In genomic region chr5:155839251-155840037, GRCh38 we compare ENCODE assay signal across 15 cellular contexts.
DNase-seq lines count a peak whose midpoint lies in the region; ATAC-seq and TF ChIP-seq lines count a peak whose summit lies in the region.
"Had no signal": no experiment of that assay in that cellular context is flagged by ENCODE, and none has a peak within 500 bp of the region (broad histone marks: within the 10 kb centered on the region; RNA-seq: fewer than 3 reads in every experiment).

No MANE protein-coding gene starts in this region.

- no peak overlapping the region for H2BK12ac ChIP-seq in mesenchymal stem cell (ENCODE audit: low read length in 2 of 2)

- no peak overlapping the region for H2BK120ac ChIP-seq in mesenchymal stem cell (ENCODE audit: low read depth, low read length)

- no peaks in the 10 kb centered on the region for H3K79me2 ChIP-seq in Karpas-422 (ENCODE audit: low read length)

- H3K4me3 ChIP-seq in Karpas-422 (ENCODE audit: low read length) = no peak overlapping the region
- no peak overlapping the region for H3K4me3 ChIP-seq in mesenchymal stem cell (ENCODE audit: insufficient read depth in 1 of 2, low read depth in 1 of 2, low read length in 2 of 2)
- H3K4me3 ChIP-seq: Peyer's patch had no signal

- H3K36me3 ChIP-seq in Karpas-422 (ENCODE audit: insufficient read depth, low read length) (no peaks in the 10 kb centered on the region), mesenchymal stem cell (ENCODE audit: control insufficient read depth in 1 of 2, insufficient read depth in 2 of 2, low read depth in 1 of 2, low read length in 2 of 2) (no peaks in the 10 kb centered on the region)
- H3K36me3 ChIP-seq: Peyer's patch had no signal

- no peak overlapping the region for H2BK5ac ChIP-seq in mesenchymal stem cell (ENCODE audit: low read depth, low read length, poor library complexity, severe bottlenecking)

- no peaks in the 10 kb centered on the region for H3K9me2 ChIP-seq in Karpas-422 (replicated peaks; ENCODE audit: insufficient read depth, low read length)

- H3K9ac ChIP-seq in Karpas-422 (ENCODE audit: low read length) = no peak overlapping the region
- no peak overlapping the region for H3K9ac ChIP-seq in mesenchymal stem cell (ENCODE audit: low read length)

- no peak overlapping the region for H3K27ac ChIP-seq in Karpas-422 (ENCODE audit: low read length)
- H3K27ac ChIP-seq in mesenchymal stem cell (ENCODE audit: low read length, poor library complexity, severe bottlenecking) = peak overlapping the region; percentile 57
- H3K27ac ChIP-seq: C4-2B, Peyer's patch had no signal

- H3K4me2 ChIP-seq in Karpas-422 (ENCODE audit: low read depth, low read length, poor library complexity, severe bottlenecking) (no peak overlapping the region), mesenchymal stem cell (ENCODE audit: low read length, poor library complexity, severe bottlenecking) (no peak overlapping the region)

- no peak overlapping the region for H2BK15ac ChIP-seq in mesenchymal stem cell (ENCODE audit: low read depth, poor library complexity, severe bottlenecking)

- H3K79me1 ChIP-seq in mesenchymal stem cell (replicated peaks; ENCODE audit: low read length, poor library complexity, severe bottlenecking) = no peaks in the 10 kb centered on the region

- H2AK5ac ChIP-seq in mesenchymal stem cell (ENCODE audit: low read length, severe bottlenecking) = no peak overlapping the region

- H3K18ac ChIP-seq in mesenchymal stem cell (ENCODE audit: low read depth in 1 of 2, low read length in 2 of 2) = no peak overlapping the region

- no peak for TF ChIP-seq POLR2A in GM18505 (IDR thresholded peaks at IDR 0.05; ENCODE audit: borderline replicate concordance, extremely low read depth, insufficient read depth, insufficient read length)

- no peak overlapping the region for H3K4ac ChIP-seq in mesenchymal stem cell (ENCODE audit: low read depth in 1 of 2, low read length in 2 of 2)

- WGBS in mesenchymal stem cell = 79% methylated on average over 4 of the region's 5 CpGs

- ATAC-seq in GM18505 (IDR thresholded peaks at IDR 0.05; ENCODE audit: unreplicated experiment) = no peak

- H3K23ac ChIP-seq in mesenchymal stem cell (ENCODE audit: low read length in 2 of 2) = no peak overlapping the region

- H2AFZ ChIP-seq in Karpas-422 (ENCODE audit: low read length) = no peak overlapping the region
- no peak overlapping the region for H2AFZ ChIP-seq in mesenchymal stem cell (ENCODE audit: low read depth, low read length)

- H3K27me3 ChIP-seq in Karpas-422 (ENCODE audit: low read length) = no peaks in the 10 kb centered on the region
- no peaks in the 10 kb centered on the region for H3K27me3 ChIP-seq in mesenchymal stem cell (ENCODE audit: control insufficient read depth in 1 of 2, insufficient read depth in 1 of 2, low read length in 2 of 2)
- H3K27me3 ChIP-seq: Peyer's patch had no signal

- DNase-seq in DMS 273 (lab: John Stamatoyannopoulos, UW; ENCODE audit: unreplicated experiment) (peak; percentile 92), Karpas-422 (peak; percentile 43), RPMI7951 (ENCODE audit: low read depth) (peak; percentile 1), mesenchymal stem cell (no peak), MV-4-11 (lab: John Stamatoyannopoulos, UW) (no peak), AG20443 (ENCODE audit: low spot score) (no peak)
- DNase-seq in activated T-cell treated with anti-CD3 and anti-CD28 coated beads, Interleukin-2, amount 50 U/mL, for 48 hours = no peak
- DNase-seq: activated CD4-positive, alpha-beta T cell treated with anti-CD3 and anti-CD28 coated beads, Interleukin-2, amount 50 U/mL, for 48 hours; activated effector memory CD4-positive, alpha-beta T cell treated with anti-CD3 and anti-CD28 coated beads, Interleukin-2, amount 50 U/mL, for 16 hours; NCI-H2227 treated with DMSO at 0.1 percent for 48 hours; Peyer's patch; stimulated activated CD4-positive, alpha-beta T cell treated with anti-CD3 and anti-CD28 coated beads, Interleukin-4, amount 100 ng/mL, for 1 hour; stimulated activated naive CD4-positive, alpha-beta T cell had no signal

- H4K91ac ChIP-seq in mesenchymal stem cell (ENCODE audit: low read length) = no peak overlapping the region

- no peak overlapping the region for H4K8ac ChIP-seq in mesenchymal stem cell (ENCODE audit: low read length)

- H3K9me3 ChIP-seq in Karpas-422 (ENCODE audit: low read length) (no peaks in the 10 kb centered on the region), mesenchymal stem cell (ENCODE audit: control insufficient read depth, low read length) (no peaks in the 10 kb centered on the region)
- H3K9me3 ChIP-seq: Peyer's patch had no signal

- H3K4me1 ChIP-seq in Karpas-422 (ENCODE audit: low read length) (no peaks in the 10 kb centered on the region), mesenchymal stem cell (ENCODE audit: control insufficient read depth, insufficient read depth, low read depth, low read length) (no peaks in the 10 kb centered on the region)
- H3K4me1 ChIP-seq: Peyer's patch had no signal

- no peak overlapping the region for H3K14ac ChIP-seq in mesenchymal stem cell (ENCODE audit: low read length in 2 of 2)

- H4K20me1 ChIP-seq in Karpas-422 (ENCODE audit: insufficient read depth, low read depth, low read length) = no peaks in the 10 kb centered on the region

Comparison
In these comparisons a context has a peak if more than half of its experiments do, and no peak if none do; other contexts are left out.
1. DNase-seq: peak in DMS 273 (single experiment), Karpas-422 (single experiment) and RPMI7951 (single experiment); none in mesenchymal stem cell (single experiment), MV-4-11 (single experiment), AG20443 (single experiment) and activated T-cell treated with anti-CD3 and anti-CD28 coated beads, Interleukin-2, amount 50 U/mL, for 48 hours (0 of 2).